Comparison of ENCODE assay signal across 14 cellular contexts in the genomic region with DNA sequence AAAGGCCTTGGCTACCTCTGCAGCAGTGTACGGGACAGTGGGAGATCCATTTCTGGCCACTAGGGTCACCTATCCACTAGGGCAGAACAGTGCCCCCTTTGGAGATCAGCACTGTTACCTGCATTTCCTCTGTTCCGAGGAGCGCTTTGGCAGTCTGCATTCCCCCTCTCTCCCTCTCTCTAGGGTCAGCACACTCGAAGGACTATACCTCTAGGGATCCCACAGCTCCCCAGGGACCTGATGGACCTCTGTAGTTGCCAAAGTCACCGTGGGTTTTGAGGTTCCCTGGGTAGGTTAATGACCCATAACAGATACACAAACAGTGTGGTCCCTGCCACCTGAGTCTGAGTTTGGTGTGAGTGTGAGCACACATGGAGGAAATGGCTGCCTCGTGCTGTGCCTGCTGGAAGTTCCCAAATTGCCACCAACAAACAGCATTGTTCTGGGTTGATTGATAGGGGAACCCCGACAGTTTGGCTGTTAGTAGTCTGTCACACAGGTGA.
DNase-seq lines count a peak whose midpoint lies in the region; ATAC-seq and TF ChIP-seq lines count a peak whose summit lies in the region.
"Had no signal": no experiment of that assay in that cellular context is flagged by ENCODE, and none has a peak within 500 bp of the region (broad histone marks: within the 10 kb centered on the region; RNA-seq: fewer than 3 reads in every experiment).

No MANE protein-coding gene starts in this region.

- intact Hi-C loops in cardiac septum (cut with DNase I) = no loop called here

- no peak overlapping the region for H3K27ac Mint-ChIP-seq in T-helper 17 cell
- H3K27ac Mint-ChIP-seq: activated T-cell treated with anti-CD3 and anti-CD28 coated beads, Interleukin-2, amount 50 U/mL, for 24 hours had no signal

- ATAC-seq in GM21619 (IDR thresholded peaks at IDR 0.05; ENCODE audit: unreplicated experiment) (peak; percentile 38), HG03521 (IDR thresholded peaks at IDR 0.05; ENCODE audit: unreplicated experiment) (peak; percentile 60), T-helper 17 cell (no peak), GM18873 (IDR thresholded peaks at IDR 0.05; ENCODE audit: low FRiP score, unreplicated experiment) (no peak)

- H3K4me3 Mint-ChIP-seq in T-helper 17 cell = no peak overlapping the region
- H3K4me3 Mint-ChIP-seq: activated T-cell treated with anti-CD3 and anti-CD28 coated beads, Interleukin-2, amount 50 U/mL, for 24 hours had no signal

- H3K4me1 Mint-ChIP-seq in T-helper 17 cell = no peaks in the 10 kb centered on the region

- TF ChIP-seq CTCF in GM12874 (IDR thresholded peaks at IDR 0.05; ENCODE audit: insufficient read depth, low read depth, low read length) = peak; percentile 52

- no peaks in the 10 kb centered on the region for H3K36me3 Mint-ChIP-seq in T-helper 17 cell (ENCODE audit: low read depth)

- peak; percentile 36 for DNase-seq in iPS DF 4.7 (ENCODE audit: extremely low read depth, low spot score)
- DNase-seq in T-helper 17 cell = no peak
- DNase-seq in cardiac septum (ENCODE audit: low spot score) = no peak
- no peak for DNase-seq in NCI-H345 treated with DMSO at 0.1 percent for 48 hours (lab: John Stamatoyannopoulos, UW; ENCODE audit: unreplicated experiment)
- DNase-seq: activated T-cell treated with anti-CD3 and anti-CD28 coated beads, Interleukin-2, amount 50 U/mL, for 24 hours; cortex of kidney; DMS79 treated with DMSO at 0.1 percent for 48 hours; NCI-H2029; posterior cingulate gyrus; T-helper 1 cell had no signal

- no peaks in the 10 kb centered on the region for H3K27me3 Mint-ChIP-seq in T-helper 17 cell
- H3K27me3 Mint-ChIP-seq: activated T-cell treated with anti-CD3 and anti-CD28 coated beads, Interleukin-2, amount 50 U/mL, for 24 hours had no signal

- H3K9me3 ChIP-seq in T-helper 17 cell (ENCODE audit: control insufficient read depth, low read length, poor library complexity, severe bottlenecking) = no peaks in the 10 kb centered on the region

Comparison
In these comparisons a context has a peak if more than half of its experiments do, and no peak if none do; other contexts are left out.
1. ATAC-seq: peak in GM21619 (single experiment) and HG03521 (single experiment); none in T-helper 17 cell (single experiment) and GM18873 (single experiment).